Comparison of ENCODE assay signal across 8 cellular contexts in the genomic region with DNA sequence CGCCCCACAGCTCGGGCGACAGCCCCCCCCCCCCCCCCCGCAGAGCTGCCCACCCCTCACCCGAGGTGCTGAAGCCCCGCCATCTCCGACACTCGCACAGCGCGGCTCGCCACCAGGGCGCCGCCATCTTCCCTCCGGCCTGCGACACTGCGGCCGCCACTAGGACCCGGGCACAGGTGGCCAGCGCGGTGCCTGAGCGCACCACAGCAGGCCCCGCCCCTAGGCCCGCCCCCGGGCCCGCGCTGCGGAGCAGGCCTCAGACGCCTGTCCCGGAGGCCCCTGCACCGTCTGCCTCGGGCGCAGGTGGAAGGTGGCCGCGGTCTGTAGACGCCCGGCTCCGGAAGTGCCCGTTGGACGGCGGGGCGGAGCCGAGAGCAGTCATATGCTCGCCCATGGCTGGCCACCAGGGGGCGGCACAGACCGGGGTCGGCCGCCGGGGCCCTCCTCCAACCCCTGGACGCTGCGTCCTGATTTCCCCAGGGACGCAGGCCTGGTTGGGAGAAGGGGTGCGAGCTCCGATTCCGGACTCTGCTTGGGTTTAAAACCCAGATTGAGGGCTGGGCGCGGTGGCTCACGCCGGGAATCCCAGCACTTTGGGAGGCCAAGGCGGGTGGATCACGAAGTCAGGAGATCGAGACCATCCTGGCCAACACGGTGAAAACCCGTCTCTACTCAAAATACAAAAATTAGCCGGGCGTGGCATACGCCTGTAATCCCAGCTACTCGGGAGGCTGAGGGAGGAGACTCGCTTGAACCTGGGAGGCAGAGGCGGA. TPM values are rescaled to one million over a fixed set of nuclear protein-coding genes. Genes with fewer than 3 reads are reported as not detected.
A peak's percentile ranks its signal among the peaks of the same experiment; 100 is the strongest.
DNase-seq lines count a peak whose midpoint lies in the region; ATAC-seq and TF ChIP-seq lines count a peak whose summit lies in the region.

A gene (minus strand): TSS at position 136 of the 773 bp plus-strand sequence. CDS start 9 bp downstream, at position 127.

- peak within 1 kb of the TSS; percentile 95 for H3K27ac Mint-ChIP-seq in WTC11

- TF ChIP-seq CTCF in WTC11 (IDR thresholded peaks at IDR 0.05) (peak; percentile 97), cardiac fibroblast (IDR thresholded peaks at IDR 0.05; ENCODE audit: low read depth, low read length) (peak; percentile 90)

- CTCF ChIA-PET in WTC11 (lab: Charles Lee) = interaction anchor here (0.5 to 5.8 kb wide), 57 partner anchors 10 to 589 kb away, joined by 3 to 70 read pairs (median 5); a partner anchor contains a TSS

- H3K27me3 Mint-ChIP-seq in WTC11 (ENCODE audit: low read depth) = no peaks in the 10 kb centered on the region

- no peaks in the 10 kb centered on the region for H3K9me3 Mint-ChIP-seq in WTC11

- peaks cover 3% of the 10 kb centered on the region; the same call in 1 of the 2 replicates for H3K4me1 Mint-ChIP-seq in WTC11

- peak within 1 kb of the TSS; percentile 85 for H3K4me3 ChIP-seq in cardiac fibroblast (replicated peaks in 1 of 2; ENCODE audit: low read depth in 2 of 2, low read length in 2 of 2)

- ATAC-seq in GM18907 (IDR thresholded peaks at IDR 0.05; ENCODE audit: unreplicated experiment) = peak; percentile 89
- peak; percentile 94 for ATAC-seq in HG03159 (IDR thresholded peaks at IDR 0.05; ENCODE audit: unreplicated experiment)
- peak; percentile 98 for ATAC-seq in WTC11

- POLR2A ChIA-PET in WTC11 (lab: Charles Lee) = interaction anchor here (0.6 to 1.5 kb wide), 6 partner anchors 18 to 175 kb away, joined by 3 to 5 read pairs (median 3); a partner anchor contains a TSS

- H3K36me3 Mint-ChIP-seq in WTC11 = peaks cover 9% of the 10 kb centered on the region; the same call in 1 of the 2 replicates

- peak within 1 kb of the TSS; percentile 98 for H3K4me3 Mint-ChIP-seq in WTC11

- DNase-seq in AG08396 (ENCODE audit: low spot score) = peak; percentile 99
- peak; percentile 95 for DNase-seq in NCI-H2227 treated with DMSO at 0.1 percent for 48 hours (lab: John Stamatoyannopoulos, UW)
- DNase-seq in WTC11 (ENCODE audit: low spot score) = peak; percentile 96
- peak; percentile 95 to 96 for DNase-seq in cardiac fibroblast (ENCODE audit: low read depth in 2 of 2)
- DNase-seq in inferior parietal cortex (ENCODE audit: extremely low spot score) = peak; percentile 85
- peak; percentile 87 to 91 for DNase-seq in stimulated activated CD4-positive, alpha-beta T cell treated with anti-CD3 and anti-CD28 coated beads, Interleukin-12 subunit alpha, Interleukin-12 subunit beta, amount 100 ng/mL, for 24 hours (ENCODE audit: low read depth in 2 of 2)

TF ChIP-seq in WTC11, 78 proteins besides CTCF, POLR2A, EP300 and RAD21 (continues in another document):
- TF ChIP-seq TEAD4 (CRISPR knock-in tag; IDR thresholded peaks at IDR 0.05) (no peak), ZNF219 (CRISPR knock-in tag; IDR thresholded peaks at IDR 0.05; ENCODE audit: borderline replicate concordance) (no peak), SMAD4 (CRISPR knock-in tag; IDR thresholded peaks at IDR 0.05) (no peak), ATF1 (CRISPR knock-in tag; IDR thresholded peaks at IDR 0.05) (no peak; the same call in 1 of the 2 replicates), NR1H2 (CRISPR knock-in tag; IDR thresholded peaks at IDR 0.05) (no peak), JAZF1 (CRISPR knock-in tag; IDR thresholded peaks at IDR 0.05) (no peak), TCF7 (CRISPR knock-in tag; IDR thresholded peaks at IDR 0.05; ENCODE audit: low read depth) (no peak), OVOL2 (CRISPR knock-in tag; IDR thresholded peaks at IDR 0.05; ENCODE audit: borderline replicate concordance) (no peak), CBFB (CRISPR knock-in tag; IDR thresholded peaks at IDR 0.05; ENCODE audit: low read depth) (no peak), ZBTB21 (CRISPR knock-in tag; IDR thresholded peaks at IDR 0.05; ENCODE audit: borderline replicate concordance) (no peak), PRRX2 (CRISPR knock-in tag; IDR thresholded peaks at IDR 0.05) (no peak), IRF2 (CRISPR knock-in tag; IDR thresholded peaks at IDR 0.05; ENCODE audit: borderline replicate concordance, low read depth) (no peak), ZNF121 (CRISPR knock-in tag; IDR thresholded peaks at IDR 0.05) (no peak), ETV6 (CRISPR knock-in tag; IDR thresholded peaks at IDR 0.05) (peak; percentile 40; the same call in 1 of the 2 replicates), NFATC4 (CRISPR knock-in tag; IDR thresholded peaks at IDR 0.05) (no peak), KAT7 (CRISPR knock-in tag; IDR thresholded peaks at IDR 0.05; ENCODE audit: borderline replicate concordance) (peak; percentile 62; the same call in 1 of the 2 replicates), GTF2I (CRISPR knock-in tag; conservative IDR thresholded peaks at IDR 0.05) (0 out of 2 replicates have a peak, but pooled peaks have one; percentile 33), CREM (CRISPR knock-in tag; IDR thresholded peaks at IDR 0.05) (peak; percentile 81), NFYB (CRISPR knock-in tag; conservative IDR thresholded peaks at IDR 0.05; ENCODE audit: low read depth) (no peak), ZNF138 (CRISPR knock-in tag; conservative IDR thresholded peaks at IDR 0.05) (no peak)
- TF ChIP-seq, protein P1, sequence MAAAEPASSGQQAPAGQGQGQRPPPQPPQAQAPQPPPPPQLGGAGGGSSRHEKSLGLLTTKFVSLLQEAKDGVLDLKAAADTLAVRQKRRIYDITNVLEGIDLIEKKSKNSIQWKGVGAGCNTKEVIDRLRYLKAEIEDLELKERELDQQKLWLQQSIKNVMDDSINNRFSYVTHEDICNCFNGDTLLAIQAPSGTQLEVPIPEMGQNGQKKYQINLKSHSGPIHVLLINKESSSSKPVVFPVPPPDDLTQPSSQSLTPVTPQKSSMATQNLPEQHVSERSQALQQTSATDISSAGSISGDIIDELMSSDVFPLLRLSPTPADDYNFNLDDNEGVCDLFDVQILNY (CRISPR knock-in tag; IDR thresholded peaks at IDR 0.05) = peak; percentile 87
- TF ChIP-seq, protein P2, sequence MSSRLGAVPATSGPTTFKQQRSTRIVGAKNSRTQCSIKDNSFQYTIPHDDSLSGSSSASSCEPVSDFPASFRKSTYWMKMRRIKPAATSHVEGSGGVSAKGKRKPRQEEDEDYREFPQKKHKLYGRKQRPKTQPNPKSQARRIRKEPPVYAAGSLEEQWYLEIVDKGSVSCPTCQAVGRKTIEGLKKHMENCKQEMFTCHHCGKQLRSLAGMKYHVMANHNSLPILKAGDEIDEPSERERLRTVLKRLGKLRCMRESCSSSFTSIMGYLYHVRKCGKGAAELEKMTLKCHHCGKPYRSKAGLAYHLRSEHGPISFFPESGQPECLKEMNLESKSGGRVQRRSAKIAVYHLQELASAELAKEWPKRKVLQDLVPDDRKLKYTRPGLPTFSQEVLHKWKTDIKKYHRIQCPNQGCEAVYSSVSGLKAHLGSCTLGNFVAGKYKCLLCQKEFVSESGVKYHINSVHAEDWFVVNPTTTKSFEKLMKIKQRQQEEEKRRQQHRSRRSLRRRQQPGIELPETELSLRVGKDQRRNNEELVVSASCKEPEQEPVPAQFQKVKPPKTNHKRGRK (CRISPR knock-in tag; IDR thresholded peaks at IDR 0.05; ENCODE audit: borderline replicate concordance) = no peak
- TF ChIP-seq, protein P3, sequence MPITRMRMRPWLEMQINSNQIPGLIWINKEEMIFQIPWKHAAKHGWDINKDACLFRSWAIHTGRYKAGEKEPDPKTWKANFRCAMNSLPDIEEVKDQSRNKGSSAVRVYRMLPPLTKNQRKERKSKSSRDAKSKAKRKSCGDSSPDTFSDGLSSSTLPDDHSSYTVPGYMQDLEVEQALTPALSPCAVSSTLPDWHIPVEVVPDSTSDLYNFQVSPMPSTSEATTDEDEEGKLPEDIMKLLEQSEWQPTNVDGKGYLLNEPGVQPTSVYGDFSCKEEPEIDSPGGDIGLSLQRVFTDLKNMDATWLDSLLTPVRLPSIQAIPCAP (CRISPR knock-in tag; IDR thresholded peaks at IDR 0.05) = no peak
- TF ChIP-seq, protein P4, sequence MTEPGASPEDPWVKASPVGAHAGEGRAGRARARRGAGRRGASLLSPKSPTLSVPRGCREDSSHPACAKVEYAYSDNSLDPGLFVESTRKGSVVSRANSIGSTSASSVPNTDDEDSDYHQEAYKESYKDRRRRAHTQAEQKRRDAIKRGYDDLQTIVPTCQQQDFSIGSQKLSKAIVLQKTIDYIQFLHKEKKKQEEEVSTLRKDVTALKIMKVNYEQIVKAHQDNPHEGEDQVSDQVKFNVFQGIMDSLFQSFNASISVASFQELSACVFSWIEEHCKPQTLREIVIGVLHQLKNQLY (CRISPR knock-in tag; IDR thresholded peaks at IDR 0.05) = no peak
- TF ChIP-seq, protein P5, sequence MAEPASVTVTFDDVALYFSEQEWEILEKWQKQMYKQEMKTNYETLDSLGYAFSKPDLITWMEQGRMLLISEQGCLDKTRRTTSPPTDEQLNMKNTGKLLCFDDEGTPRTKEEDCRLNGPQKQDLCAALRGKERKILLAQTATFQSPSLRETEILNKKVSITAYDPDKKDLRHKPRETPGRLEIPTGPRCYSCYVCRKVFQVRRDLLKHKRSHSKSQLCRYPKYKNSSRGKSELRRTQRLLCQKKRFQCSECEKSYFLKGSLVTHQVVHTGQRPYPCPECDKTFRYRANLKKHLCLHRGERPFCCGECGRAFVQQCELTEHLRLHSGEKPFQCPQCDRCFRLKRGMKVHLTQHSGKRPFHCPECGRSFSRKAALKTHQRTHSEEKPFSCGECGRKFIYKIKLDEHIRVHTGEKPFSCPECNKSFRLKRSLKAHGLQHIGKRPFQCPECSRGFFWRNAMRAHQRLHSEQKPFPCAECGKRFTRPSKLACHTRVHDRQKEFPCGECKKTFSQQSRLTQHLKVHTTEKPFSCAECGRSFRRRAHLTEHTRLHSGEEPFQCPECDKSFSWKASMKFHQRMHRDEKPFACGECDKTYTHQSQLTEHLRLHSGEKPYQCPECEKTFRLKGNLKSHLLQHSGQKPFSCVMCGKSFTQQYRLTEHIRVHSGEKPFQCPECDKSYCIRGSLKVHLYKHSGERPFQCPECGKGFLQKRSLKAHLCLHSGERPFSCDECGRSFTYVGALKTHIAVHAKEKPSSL (CRISPR knock-in tag; conservative IDR thresholded peaks at IDR 0.05) = no peak
- TF ChIP-seq, protein P6, sequence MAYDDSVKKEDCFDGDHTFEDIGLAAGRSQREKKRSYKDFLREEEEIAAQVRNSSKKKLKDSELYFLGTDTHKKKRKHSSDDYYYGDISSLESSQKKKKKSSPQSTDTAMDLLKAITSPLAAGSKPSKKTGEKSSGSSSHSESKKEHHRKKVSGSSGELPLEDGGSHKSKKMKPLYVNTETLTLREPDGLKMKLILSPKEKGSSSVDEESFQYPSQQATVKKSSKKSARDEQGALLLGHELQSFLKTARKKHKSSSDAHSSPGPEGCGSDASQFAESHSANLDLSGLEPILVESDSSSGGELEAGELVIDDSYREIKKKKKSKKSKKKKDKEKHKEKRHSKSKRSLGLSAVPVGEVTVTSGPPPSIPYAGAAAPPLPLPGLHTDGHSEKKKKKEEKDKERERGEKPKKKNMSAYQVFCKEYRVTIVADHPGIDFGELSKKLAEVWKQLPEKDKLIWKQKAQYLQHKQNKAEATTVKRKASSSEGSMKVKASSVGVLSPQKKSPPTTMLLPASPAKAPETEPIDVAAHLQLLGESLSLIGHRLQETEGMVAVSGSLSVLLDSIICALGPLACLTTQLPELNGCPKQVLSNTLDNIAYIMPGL (CRISPR knock-in tag; IDR thresholded peaks at IDR 0.05) = peak; percentile 97

RNA-seq across cellular contexts. Expression of the gene that starts here (rescaled TPM):
- total RNA-seq in WTC11 (2021) = 107 to 146 TPM (median 116 TPM) in 3 replicates

Comparison
In these comparisons a context has a peak if more than half of its experiments do, and no peak if none do; other contexts are left out.
1. Peak in every context shown above with its lines: DNase-seq, ATAC-seq and H3K4me3 ChIP-seq.